In the genomic region with DNA sequence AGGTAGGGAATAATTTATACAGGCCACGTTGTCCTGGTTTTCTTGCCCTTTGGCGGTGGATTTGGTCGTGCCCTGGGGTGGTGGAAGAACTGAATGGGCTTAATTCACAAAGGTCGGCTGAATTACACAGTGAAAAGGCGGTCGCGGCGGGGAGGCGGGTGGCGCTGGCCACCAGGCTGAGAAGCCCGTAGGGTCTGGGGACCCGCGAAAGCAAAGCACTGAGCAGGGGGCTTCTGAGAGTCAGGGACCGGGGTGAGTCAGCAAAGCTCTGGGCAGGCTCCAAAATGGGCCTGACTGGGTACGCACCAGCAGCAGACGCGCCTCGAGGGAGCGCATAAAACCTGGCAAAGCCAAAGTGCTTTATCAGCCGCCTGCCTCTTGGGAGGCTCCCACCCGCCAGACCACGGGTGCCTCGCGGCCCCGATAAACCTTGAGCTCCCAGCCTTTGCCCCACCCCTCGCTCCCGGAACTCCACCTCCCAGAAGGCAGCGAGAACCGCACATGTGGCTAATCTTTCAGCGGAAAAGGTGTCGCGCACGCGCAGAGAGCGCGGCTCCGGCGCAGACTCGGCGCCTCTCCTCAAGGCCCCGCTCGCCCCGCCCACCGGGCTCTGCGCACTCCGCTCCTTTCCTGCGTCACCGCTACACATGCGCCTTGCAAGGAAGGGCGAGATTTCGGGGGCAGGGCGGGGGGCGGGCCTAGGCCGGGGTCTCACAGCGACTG, we compare ENCODE assay signal across 1 cellular context.
A peak's percentile ranks its signal among the peaks of the same experiment; 100 is the strongest.
TF ChIP-seq lines count a peak whose summit lies in the region.

No MANE protein-coding gene starts in this region.

TF ChIP-seq in HepG2, 621 proteins besides CTCF, POLR2A, EP300 and RAD21 (continued from another document and continues in another):
- TF ChIP-seq, protein P1, sequence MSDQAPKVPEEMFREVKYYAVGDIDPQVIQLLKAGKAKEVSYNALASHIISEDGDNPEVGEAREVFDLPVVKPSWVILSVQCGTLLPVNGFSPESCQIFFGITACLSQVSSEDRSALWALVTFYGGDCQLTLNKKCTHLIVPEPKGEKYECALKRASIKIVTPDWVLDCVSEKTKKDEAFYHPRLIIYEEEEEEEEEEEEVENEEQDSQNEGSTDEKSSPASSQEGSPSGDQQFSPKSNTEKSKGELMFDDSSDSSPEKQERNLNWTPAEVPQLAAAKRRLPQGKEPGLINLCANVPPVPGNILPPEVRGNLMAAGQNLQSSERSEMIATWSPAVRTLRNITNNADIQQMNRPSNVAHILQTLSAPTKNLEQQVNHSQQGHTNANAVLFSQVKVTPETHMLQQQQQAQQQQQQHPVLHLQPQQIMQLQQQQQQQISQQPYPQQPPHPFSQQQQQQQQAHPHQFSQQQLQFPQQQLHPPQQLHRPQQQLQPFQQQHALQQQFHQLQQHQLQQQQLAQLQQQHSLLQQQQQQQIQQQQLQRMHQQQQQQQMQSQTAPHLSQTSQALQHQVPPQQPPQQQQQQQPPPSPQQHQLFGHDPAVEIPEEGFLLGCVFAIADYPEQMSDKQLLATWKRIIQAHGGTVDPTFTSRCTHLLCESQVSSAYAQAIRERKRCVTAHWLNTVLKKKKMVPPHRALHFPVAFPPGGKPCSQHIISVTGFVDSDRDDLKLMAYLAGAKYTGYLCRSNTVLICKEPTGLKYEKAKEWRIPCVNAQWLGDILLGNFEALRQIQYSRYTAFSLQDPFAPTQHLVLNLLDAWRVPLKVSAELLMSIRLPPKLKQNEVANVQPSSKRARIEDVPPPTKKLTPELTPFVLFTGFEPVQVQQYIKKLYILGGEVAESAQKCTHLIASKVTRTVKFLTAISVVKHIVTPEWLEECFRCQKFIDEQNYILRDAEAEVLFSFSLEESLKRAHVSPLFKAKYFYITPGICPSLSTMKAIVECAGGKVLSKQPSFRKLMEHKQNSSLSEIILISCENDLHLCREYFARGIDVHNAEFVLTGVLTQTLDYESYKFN (CRISPR knock-in tag; conservative IDR thresholded peaks at IDR 0.05), result peak; percentile 41
- TF ChIP-seq ZEB1 (IDR thresholded peaks at IDR 0.05; ENCODE audit: insufficient replicate concordance, low read depth), result no peak
- TF ChIP-seq ZNF607 (CRISPR knock-in tag; IDR thresholded peaks at IDR 0.05; ENCODE audit: borderline replicate concordance), result peak; percentile 89; the same call in 1 of the 2 replicates
- TF ChIP-seq ZFY (CRISPR knock-in tag; IDR thresholded peaks at IDR 0.05), result no peak
- 0 out of 2 replicates have a peak, but pooled peaks have one; percentile 34 for TF ChIP-seq KLF11 (CRISPR knock-in tag; IDR thresholded peaks at IDR 0.05)
- peak; percentile 60 for TF ChIP-seq PPARG (CRISPR knock-in tag; conservative IDR thresholded peaks at IDR 0.05)
- no peak for TF ChIP-seq SIN3A (IDR thresholded peaks at IDR 0.05; ENCODE audit: borderline replicate concordance, low read depth, low read length)
- TF ChIP-seq ZSCAN21 (CRISPR knock-in tag; IDR thresholded peaks at IDR 0.05; ENCODE audit: borderline replicate concordance), result peak; percentile 32; the same call in 1 of the 2 replicates
- peak; percentile 58; the same call in 1 of the 2 replicates for TF ChIP-seq ZNF792 (CRISPR knock-in tag; IDR thresholded peaks at IDR 0.05)
- TF ChIP-seq MAFF (IDR thresholded peaks at IDR 0.05; ENCODE audit: low read depth, low read length), result no peak
- TF ChIP-seq YEATS4 (CRISPR knock-in tag; IDR thresholded peaks at IDR 0.05; ENCODE audit: borderline replicate concordance), result no peak; the same call in 1 of the 2 replicates
- TF ChIP-seq SALL1 (CRISPR knock-in tag; IDR thresholded peaks at IDR 0.05), result peak; percentile 63
- TF ChIP-seq ZNF367 (CRISPR knock-in tag; IDR thresholded peaks at IDR 0.05; ENCODE audit: borderline replicate concordance), result no peak
- no peak for TF ChIP-seq ZNF354B (CRISPR knock-in tag; IDR thresholded peaks at IDR 0.05)
- peak; percentile 92 for TF ChIP-seq MYC (CRISPR knock-in tag; IDR thresholded peaks at IDR 0.05; ENCODE audit: borderline replicate concordance)
- TF ChIP-seq SRSF1 (optimal IDR thresholded peaks at IDR 0.05; ENCODE audit: low read depth, low read length), result peak; percentile 72
- peak; percentile 51 for TF ChIP-seq ASH2L (IDR thresholded peaks at IDR 0.05; ENCODE audit: insufficient read length, low read depth, low read length)
- TF ChIP-seq, protein P2, sequence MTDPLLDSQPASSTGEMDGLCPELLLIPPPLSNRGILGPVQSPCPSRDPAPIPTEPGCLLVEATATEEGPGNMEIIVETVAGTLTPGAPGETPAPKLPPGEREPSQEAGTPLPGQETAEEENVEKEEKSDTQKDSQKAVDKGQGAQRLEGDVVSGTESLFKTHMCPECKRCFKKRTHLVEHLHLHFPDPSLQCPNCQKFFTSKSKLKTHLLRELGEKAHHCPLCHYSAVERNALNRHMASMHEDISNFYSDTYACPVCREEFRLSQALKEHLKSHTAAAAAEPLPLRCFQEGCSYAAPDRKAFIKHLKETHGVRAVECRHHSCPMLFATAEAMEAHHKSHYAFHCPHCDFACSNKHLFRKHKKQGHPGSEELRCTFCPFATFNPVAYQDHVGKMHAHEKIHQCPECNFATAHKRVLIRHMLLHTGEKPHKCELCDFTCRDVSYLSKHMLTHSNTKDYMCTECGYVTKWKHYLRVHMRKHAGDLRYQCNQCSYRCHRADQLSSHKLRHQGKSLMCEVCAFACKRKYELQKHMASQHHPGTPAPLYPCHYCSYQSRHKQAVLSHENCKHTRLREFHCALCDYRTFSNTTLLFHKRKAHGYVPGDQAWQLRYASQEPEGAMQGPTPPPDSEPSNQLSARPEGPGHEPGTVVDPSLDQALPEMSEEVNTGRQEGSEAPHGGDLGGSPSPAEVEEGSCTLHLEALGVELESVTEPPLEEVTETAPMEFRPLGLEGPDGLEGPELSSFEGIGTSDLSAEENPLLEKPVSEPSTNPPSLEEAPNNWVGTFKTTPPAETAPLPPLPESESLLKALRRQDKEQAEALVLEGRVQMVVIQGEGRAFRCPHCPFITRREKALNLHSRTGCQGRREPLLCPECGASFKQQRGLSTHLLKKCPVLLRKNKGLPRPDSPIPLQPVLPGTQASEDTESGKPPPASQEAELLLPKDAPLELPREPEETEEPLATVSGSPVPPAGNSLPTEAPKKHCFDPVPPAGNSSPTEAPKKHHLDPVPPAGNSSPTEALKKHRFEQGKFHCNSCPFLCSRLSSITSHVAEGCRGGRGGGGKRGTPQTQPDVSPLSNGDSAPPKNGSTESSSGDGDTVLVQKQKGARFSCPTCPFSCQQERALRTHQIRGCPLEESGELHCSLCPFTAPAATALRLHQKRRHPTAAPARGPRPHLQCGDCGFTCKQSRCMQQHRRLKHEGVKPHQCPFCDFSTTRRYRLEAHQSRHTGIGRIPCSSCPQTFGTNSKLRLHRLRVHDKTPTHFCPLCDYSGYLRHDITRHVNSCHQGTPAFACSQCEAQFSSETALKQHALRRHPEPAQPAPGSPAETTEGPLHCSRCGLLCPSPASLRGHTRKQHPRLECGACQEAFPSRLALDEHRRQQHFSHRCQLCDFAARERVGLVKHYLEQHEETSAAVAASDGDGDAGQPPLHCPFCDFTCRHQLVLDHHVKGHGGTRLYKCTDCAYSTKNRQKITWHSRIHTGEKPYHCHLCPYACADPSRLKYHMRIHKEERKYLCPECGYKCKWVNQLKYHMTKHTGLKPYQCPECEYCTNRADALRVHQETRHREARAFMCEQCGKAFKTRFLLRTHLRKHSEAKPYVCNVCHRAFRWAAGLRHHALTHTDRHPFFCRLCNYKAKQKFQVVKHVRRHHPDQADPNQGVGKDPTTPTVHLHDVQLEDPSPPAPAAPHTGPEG (CRISPR knock-in tag; IDR thresholded peaks at IDR 0.05), result no peak
- TF ChIP-seq KDM6A (CRISPR knock-in tag; IDR thresholded peaks at IDR 0.05; ENCODE audit: low read depth), result no peak
- TF ChIP-seq MED1 (CRISPR knock-in tag; IDR thresholded peaks at IDR 0.05), result peak; percentile 64; the same call in 1 of the 2 replicates
- TF ChIP-seq FOXO1 (CRISPR knock-in tag; IDR thresholded peaks at IDR 0.05), result no peak
- TF ChIP-seq, protein P3, sequence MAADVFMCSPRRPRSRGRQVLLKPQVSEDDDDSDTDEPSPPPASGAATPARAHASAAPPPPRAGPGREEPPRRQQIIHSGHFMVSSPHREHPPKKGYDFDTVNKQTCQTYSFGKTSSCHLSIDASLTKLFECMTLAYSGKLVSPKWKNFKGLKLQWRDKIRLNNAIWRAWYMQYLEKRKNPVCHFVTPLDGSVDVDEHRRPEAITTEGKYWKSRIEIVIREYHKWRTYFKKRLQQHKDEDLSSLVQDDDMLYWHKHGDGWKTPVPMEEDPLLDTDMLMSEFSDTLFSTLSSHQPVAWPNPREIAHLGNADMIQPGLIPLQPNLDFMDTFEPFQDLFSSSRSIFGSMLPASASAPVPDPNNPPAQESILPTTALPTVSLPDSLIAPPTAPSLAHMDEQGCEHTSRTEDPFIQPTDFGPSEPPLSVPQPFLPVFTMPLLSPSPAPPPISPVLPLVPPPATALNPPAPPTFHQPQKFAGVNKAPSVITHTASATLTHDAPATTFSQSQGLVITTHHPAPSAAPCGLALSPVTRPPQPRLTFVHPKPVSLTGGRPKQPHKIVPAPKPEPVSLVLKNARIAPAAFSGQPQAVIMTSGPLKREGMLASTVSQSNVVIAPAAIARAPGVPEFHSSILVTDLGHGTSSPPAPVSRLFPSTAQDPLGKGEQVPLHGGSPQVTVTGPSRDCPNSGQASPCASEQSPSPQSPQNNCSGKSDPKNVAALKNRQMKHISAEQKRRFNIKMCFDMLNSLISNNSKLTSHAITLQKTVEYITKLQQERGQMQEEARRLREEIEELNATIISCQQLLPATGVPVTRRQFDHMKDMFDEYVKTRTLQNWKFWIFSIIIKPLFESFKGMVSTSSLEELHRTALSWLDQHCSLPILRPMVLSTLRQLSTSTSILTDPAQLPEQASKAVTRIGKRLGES (CRISPR knock-in tag; IDR thresholded peaks at IDR 0.05; ENCODE audit: borderline replicate concordance), result no peak
- no peak for TF ChIP-seq ZFYVE20 (CRISPR knock-in tag; IDR thresholded peaks at IDR 0.05; ENCODE audit: borderline replicate concordance, low read depth)
- no peak for TF ChIP-seq ZNF615 (CRISPR knock-in tag; IDR thresholded peaks at IDR 0.05; ENCODE audit: borderline replicate concordance)
- TF ChIP-seq ZNF232 (CRISPR knock-in tag; IDR thresholded peaks at IDR 0.05; ENCODE audit: borderline replicate concordance), result no peak; the same call in 1 of the 2 replicates
- TF ChIP-seq, protein P4, sequence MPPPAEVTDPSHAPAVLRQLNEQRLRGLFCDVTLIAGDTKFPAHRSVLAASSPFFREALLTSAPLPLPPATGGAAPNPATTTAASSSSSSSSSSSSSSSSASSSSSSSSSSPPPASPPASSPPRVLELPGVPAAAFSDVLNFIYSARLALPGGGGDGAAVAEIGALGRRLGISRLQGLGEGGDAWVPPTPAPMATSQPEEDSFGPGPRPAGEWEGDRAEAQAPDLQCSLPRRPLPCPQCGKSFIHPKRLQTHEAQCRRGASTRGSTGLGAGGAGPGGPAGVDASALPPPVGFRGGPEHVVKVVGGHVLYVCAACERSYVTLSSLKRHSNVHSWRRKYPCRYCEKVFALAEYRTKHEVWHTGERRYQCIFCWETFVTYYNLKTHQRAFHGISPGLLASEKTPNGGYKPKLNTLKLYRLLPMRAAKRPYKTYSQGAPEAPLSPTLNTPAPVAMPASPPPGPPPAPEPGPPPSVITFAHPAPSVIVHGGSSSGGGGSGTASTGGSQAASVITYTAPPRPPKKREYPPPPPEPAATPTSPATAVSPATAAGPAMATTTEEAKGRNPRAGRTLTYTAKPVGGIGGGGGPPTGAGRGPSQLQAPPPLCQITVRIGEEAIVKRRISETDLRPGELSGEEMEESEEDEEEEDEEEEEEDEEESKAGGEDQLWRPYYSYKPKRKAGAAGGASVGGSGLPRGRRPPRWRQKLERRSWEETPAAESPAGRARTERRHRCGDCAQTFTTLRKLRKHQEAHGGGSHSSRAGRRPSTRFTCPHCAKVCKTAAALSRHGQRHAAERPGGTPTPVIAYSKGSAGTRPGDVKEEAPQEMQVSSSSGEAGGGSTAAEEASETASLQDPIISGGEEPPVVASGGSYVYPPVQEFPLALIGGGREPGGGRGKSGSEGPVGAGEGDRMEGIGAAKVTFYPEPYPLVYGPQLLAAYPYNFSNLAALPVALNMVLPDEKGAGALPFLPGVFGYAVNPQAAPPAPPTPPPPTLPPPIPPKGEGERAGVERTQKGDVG (CRISPR knock-in tag; IDR thresholded peaks at IDR 0.05; ENCODE audit: borderline replicate concordance), result peak; percentile 87
- peak; percentile 27 for TF ChIP-seq SKI (IDR thresholded peaks at IDR 0.05; ENCODE audit: partially characterized antibody)
- TF ChIP-seq SNRNP70 (IDR thresholded peaks at IDR 0.05; ENCODE audit: low read depth, low read length), result no peak
- TF ChIP-seq ARNT (IDR thresholded peaks at IDR 0.05), result no peak
- TF ChIP-seq FOXP1 (IDR thresholded peaks at IDR 0.05), result no peak
- TF ChIP-seq FOXP1 (CRISPR knock-in tag; IDR thresholded peaks at IDR 0.05), result no peak
- TF ChIP-seq KMT2A (CRISPR knock-in tag; IDR thresholded peaks at IDR 0.05), result peak; percentile 56; the same call in 1 of the 2 replicates
- TF ChIP-seq, protein P5, sequence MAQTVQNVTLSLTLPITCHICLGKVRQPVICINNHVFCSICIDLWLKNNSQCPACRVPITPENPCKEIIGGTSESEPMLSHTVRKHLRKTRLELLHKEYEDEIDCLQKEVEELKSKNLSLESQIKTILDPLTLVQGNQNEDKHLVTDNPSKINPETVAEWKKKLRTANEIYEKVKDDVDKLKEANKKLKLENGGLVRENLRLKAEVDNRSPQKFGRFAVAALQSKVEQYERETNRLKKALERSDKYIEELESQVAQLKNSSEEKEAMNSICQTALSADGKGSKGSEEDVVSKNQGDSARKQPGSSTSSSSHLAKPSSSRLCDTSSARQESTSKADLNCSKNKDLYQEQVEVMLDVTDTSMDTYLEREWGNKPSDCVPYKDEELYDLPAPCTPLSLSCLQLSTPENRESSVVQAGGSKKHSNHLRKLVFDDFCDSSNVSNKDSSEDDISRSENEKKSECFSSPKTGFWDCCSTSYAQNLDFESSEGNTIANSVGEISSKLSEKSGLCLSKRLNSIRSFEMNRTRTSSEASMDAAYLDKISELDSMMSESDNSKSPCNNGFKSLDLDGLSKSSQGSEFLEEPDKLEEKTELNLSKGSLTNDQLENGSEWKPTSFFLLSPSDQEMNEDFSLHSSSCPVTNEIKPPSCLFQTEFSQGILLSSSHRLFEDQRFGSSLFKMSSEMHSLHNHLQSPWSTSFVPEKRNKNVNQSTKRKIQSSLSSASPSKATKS (CRISPR knock-in tag; IDR thresholded peaks at IDR 0.05), result no peak
- TF ChIP-seq, protein P6, sequence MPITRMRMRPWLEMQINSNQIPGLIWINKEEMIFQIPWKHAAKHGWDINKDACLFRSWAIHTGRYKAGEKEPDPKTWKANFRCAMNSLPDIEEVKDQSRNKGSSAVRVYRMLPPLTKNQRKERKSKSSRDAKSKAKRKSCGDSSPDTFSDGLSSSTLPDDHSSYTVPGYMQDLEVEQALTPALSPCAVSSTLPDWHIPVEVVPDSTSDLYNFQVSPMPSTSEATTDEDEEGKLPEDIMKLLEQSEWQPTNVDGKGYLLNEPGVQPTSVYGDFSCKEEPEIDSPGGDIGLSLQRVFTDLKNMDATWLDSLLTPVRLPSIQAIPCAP (CRISPR knock-in tag; IDR thresholded peaks at IDR 0.05; ENCODE audit: low read depth), result 0 out of 2 replicates have a peak, but pooled peaks have one; percentile 1
- TF ChIP-seq TAF1 (CRISPR knock-in tag; IDR thresholded peaks at IDR 0.05), result peak; percentile 43; the same call in 1 of the 2 replicates
- TF ChIP-seq FOSL2 (CRISPR knock-in tag; IDR thresholded peaks at IDR 0.05), result 0 out of 2 replicates have a peak, but pooled peaks have one; percentile 3
- peak; percentile 53 for TF ChIP-seq HNF4A (CRISPR knock-in tag; IDR thresholded peaks at IDR 0.05)
- TF ChIP-seq CREB1 (IDR thresholded peaks at IDR 0.05), result peak; percentile 76
- peak; percentile 86 for TF ChIP-seq CREB1 (CRISPR knock-in tag; IDR thresholded peaks at IDR 0.05)
- peak; percentile 48 for TF ChIP-seq HNRNPK (IDR thresholded peaks at IDR 0.05; ENCODE audit: low read depth, low read length, poor library complexity, severe bottlenecking)
- no peak for TF ChIP-seq HOXA9 (CRISPR knock-in tag; IDR thresholded peaks at IDR 0.05; ENCODE audit: borderline replicate concordance)
- no peak for TF ChIP-seq CHCHD3 (CRISPR knock-in tag; IDR thresholded peaks at IDR 0.05)
- TF ChIP-seq ZNF207 (IDR thresholded peaks at IDR 0.05; ENCODE audit: borderline replicate concordance), result no peak
- peak; percentile 77 for TF ChIP-seq NR2C2 (CRISPR knock-in tag; IDR thresholded peaks at IDR 0.05; ENCODE audit: borderline replicate concordance)
